In the genomic region with DNA sequence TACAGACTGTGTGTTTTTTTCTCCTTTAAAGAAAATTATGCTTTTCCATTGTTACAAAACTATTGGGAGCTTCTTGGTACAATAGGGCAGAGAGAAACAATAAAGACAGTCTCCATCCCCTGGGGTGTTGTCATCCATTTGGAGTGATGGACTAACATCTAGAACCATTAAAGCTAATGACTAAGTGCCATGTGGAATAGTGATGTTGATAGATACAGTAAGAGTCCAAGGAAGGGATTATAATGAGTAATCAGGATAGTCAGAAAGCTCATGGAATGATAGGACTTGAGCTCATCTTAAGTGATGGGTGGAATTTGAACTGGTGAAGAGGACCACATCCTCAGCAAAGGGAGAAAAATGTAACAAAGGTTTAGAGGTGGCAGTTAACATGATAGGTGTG, we compare ENCODE assay signal across 23 cellular contexts. TPM values are rescaled to one million over a fixed set of nuclear protein-coding genes. Genes with fewer than 3 reads are reported as not detected.
DNase-seq lines count a peak whose midpoint lies in the region; ATAC-seq and TF ChIP-seq lines count a peak whose summit lies in the region.
"Had no signal": no experiment of that assay in that cellular context is flagged by ENCODE, and none has a peak within 500 bp of the region (broad histone marks: within the 10 kb centered on the region; RNA-seq: fewer than 3 reads in every experiment).

No MANE protein-coding gene starts in this region.

- CTCF ChIA-PET in IMR-90 (lab: Yijun Ruan, JAX) = interaction anchor here (0.8 kb wide), 1 partner anchor 9 kb away, joined by 3 read pairs; no protein-coding TSS in a partner anchor

- intact Hi-C loops in IMR-90 (cut with micrococcal nuclease) = no loop called here

- H3K4me1 ChIP-seq in IMR-90 (ENCODE audit: control insufficient read depth, insufficient read depth, low read length) = no peaks in the 10 kb centered on the region; the same call in 1 of the 2 replicates
- H3K4me1 ChIP-seq: A549, Peyer's patch, SJSA1 had no signal

- ATAC-seq in IMR-90 (ENCODE audit: low read depth) (no peak), HG03135 (IDR thresholded peaks at IDR 0.05; ENCODE audit: unreplicated experiment) (no peak)
- ATAC-seq: A549, GM23338 had no signal

- H2AFZ ChIP-seq in IMR-90 (replicated peaks; ENCODE audit: low read length, poor library complexity) = no peak overlapping the region
- H2AFZ ChIP-seq: GM23338 had no signal

- H2BK120ac ChIP-seq in IMR-90 (ENCODE audit: low read depth, low read length) = no peak overlapping the region

- no peaks in the 10 kb centered on the region; the same call in 1 of the 2 replicates for H3K27me3 ChIP-seq in IMR-90 (ENCODE audit: control insufficient read depth, insufficient read depth, low read length)
- H3K27me3 ChIP-seq: BE2C, Peyer's patch, SJSA1 had no signal

- no peaks in the 10 kb centered on the region for H4K20me1 ChIP-seq in IMR-90 (ENCODE audit: insufficient read depth, low read length)

- TF ChIP-seq RAD21 in IMR-90 (IDR thresholded peaks at IDR 0.05; ENCODE audit: low read length) = no peak

- H3K18ac ChIP-seq in IMR-90 (ENCODE audit: low read depth, low read length) = no peak overlapping the region

- H3K79me1 ChIP-seq in IMR-90 (ENCODE audit: low read depth in 1 of 2, low read length in 2 of 2) = no peaks in the 10 kb centered on the region

- no peak overlapping the region for H4K8ac ChIP-seq in IMR-90 (ENCODE audit: low read depth in 2 of 2, low read length in 2 of 2)

- H3K4ac ChIP-seq in IMR-90 (ENCODE audit: low read depth, low read length) = no peak overlapping the region

- H3K4me3 ChIP-seq in IMR-90 (ENCODE audit: insufficient read depth, low read depth, low read length) (no peak overlapping the region), foreskin fibroblast (ENCODE audit: low read depth in 1 of 2, low read length in 2 of 2) (no peak overlapping the region)
- H3K4me3 ChIP-seq: A549, GM23338, Peyer's patch, SJSA1 had no signal

- no peaks in the 10 kb centered on the region for H3K9me3 ChIP-seq in IMR-90 (ENCODE audit: control insufficient read depth, insufficient read depth, low read length)
- H3K9me3 ChIP-seq: A549, BE2C, Peyer's patch, SJSA1 had no signal

- in situ Hi-C loops in IMR-90 (cut with MboI; ENCODE audit: low sequenced_read_pairs) = no loop called here

- no peak overlapping the region for H4K5ac ChIP-seq in IMR-90 (ENCODE audit: low read depth, low read length)

- BruUV-seq in IMR-90 (replicated peaks; lab: Mats Ljungman, UMichigan) = no TSS peak

- H3K14ac ChIP-seq in IMR-90 (replicated peaks; ENCODE audit: low read depth, low read length) = no peak overlapping the region

- no peak overlapping the region for H2BK5ac ChIP-seq in IMR-90 (ENCODE audit: low read depth, low read length, poor library complexity, severe bottlenecking)

- no peak overlapping the region for H3K23ac ChIP-seq in IMR-90 (ENCODE audit: low read depth, low read length)

- no peak overlapping the region for H2BK20ac ChIP-seq in IMR-90 (ENCODE audit: low read depth, low read length)

- no peak overlapping the region for H3K9ac ChIP-seq in IMR-90 (ENCODE audit: low read depth, low read length)
- H3K9ac ChIP-seq: KMS-11 had no signal

- no peak overlapping the region for H4K91ac ChIP-seq in IMR-90 (ENCODE audit: insufficient read depth, low read depth, low read length)

- peak; percentile 51 for DNase-seq in EH (ENCODE audit: low read depth)
- DNase-seq in IMR-90 = peak; percentile 8
- peak; percentile 9 for DNase-seq in NCI-H69 (lab: John Stamatoyannopoulos, UW)
- peak; percentile 28 to 50 for DNase-seq in foreskin fibroblast
- no peak for DNase-seq in Ammon's horn (ENCODE audit: low spot score)
- DNase-seq in A172 (ENCODE audit: low spot score) = no peak
- no peak for DNase-seq in KG1 (lab: John Stamatoyannopoulos, UW)
- DNase-seq: BE2C; CD4-positive, CD25-positive, alpha-beta regulatory T cell; DMS79; HCEC 1CT; NCI-H1105; NCI-H1694; NCI-H2081 treated with DMSO at 0.1 percent for 48 hours; NCI-H2171 treated with DMSO at 0.1 percent for 48 hours; NCI-H446 treated with DMSO at 0.1 percent for 48 hours; NCI-H526 treated with DMSO at 0.1 percent for 48 hours; Peyer's patch had no signal

- no peak for TF ChIP-seq POLR2A in IMR-90 (IDR thresholded peaks at IDR 0.05; ENCODE audit: low read depth, low read length)

- no peak overlapping the region for H2BK15ac ChIP-seq in IMR-90 (ENCODE audit: low read depth, low read length)

- H3K56ac ChIP-seq in IMR-90 (ENCODE audit: extremely low read depth, insufficient read depth, low read length) = no peak overlapping the region

- no peaks in the 10 kb centered on the region for H3K9me1 ChIP-seq in IMR-90 (ENCODE audit: insufficient read depth, low read length)

- no peak overlapping the region for H2AK9ac ChIP-seq in IMR-90 (replicated peaks; ENCODE audit: low read depth, low read length, poor library complexity)

- H3K27ac ChIP-seq in IMR-90 (ENCODE audit: insufficient read depth, low read length) = no peak overlapping the region
- H3K27ac ChIP-seq: A549, KMS-11, Peyer's patch, SJSA1 had no signal

- POLR2A ChIA-PET in IMR-90 (lab: Charles Lee; ENCODE audit: unreplicated experiment) = no interaction called here

- dilution Hi-C loops in IMR-90 (cut with HindIII; ENCODE audit: low sequenced_read_pairs, unreplicated experiment) = no loop called here

- no peaks in the 10 kb centered on the region for H3K36me3 ChIP-seq in IMR-90 (ENCODE audit: control insufficient read depth, insufficient read depth, low read length)
- H3K36me3 ChIP-seq: BE2C, Peyer's patch, SJSA1 had no signal

- H2AK5ac ChIP-seq in IMR-90 (ENCODE audit: low read depth, low read length) = no peak overlapping the region

- H3K4me2 ChIP-seq in IMR-90 (ENCODE audit: low read depth, low read length) = no peak overlapping the region
- H3K4me2 ChIP-seq: A549, GM23338, KMS-11 had no signal

- TF ChIP-seq CTCF in IMR-90 (conservative IDR thresholded peaks at IDR 0.05; ENCODE audit: low read depth, low read length) (no peak), foreskin fibroblast (IDR thresholded peaks at IDR 0.05; ENCODE audit: low read depth, low read length) (no peak)

TF ChIP-seq in IMR-90, 13 proteins besides CTCF, POLR2A, EP300 and RAD21:
- TF ChIP-seq SMC3 (IDR thresholded peaks at IDR 0.05; ENCODE audit: low read depth, low read length) (no peak), RFX5 (IDR thresholded peaks at IDR 0.05; ENCODE audit: low read depth, low read length) (no peak), MXI1 (IDR thresholded peaks at IDR 0.05; ENCODE audit: borderline replicate concordance, low read depth, low read length) (no peak), CHD1 (IDR thresholded peaks at IDR 0.05; ENCODE audit: low read depth, low read length) (no peak), FOS (IDR thresholded peaks at IDR 0.05; ENCODE audit: low read depth, low read length) (no peak), NFE2L2 (IDR thresholded peaks at IDR 0.05; ENCODE audit: low read depth, low read length) (no peak), MAFK (IDR thresholded peaks at IDR 0.05; ENCODE audit: low read depth, low read length) (no peak)

RNA-seq across cellular contexts. Expression of a gene that starts 24.1 kb away (rescaled TPM):
- 3.0 and 4.2 TPM in 2 replicates for total RNA-seq in IMR-90 (2012; rRNA removed)
- 3.0 and 4.8 TPM in 2 replicates for polyA plus RNA-seq in IMR-90 (2012; rRNA removed)
- polyA plus RNA-seq in IMR-90 (2012; cell fraction: cytosol; rRNA removed) = 3.6 and 4.1 TPM in 2 replicates
- 5.4 and 11.0 TPM in 2 replicates for polyA plus RNA-seq in IMR-90 (2012; cell fraction: nucleus; rRNA removed; ENCODE audit: low replicate concordance)
- total RNA-seq in A172 (2014; rRNA removed; shearing (Covaris generic)) = 0.21 and 0.62 TPM in 2 replicates

Comparison
In these comparisons a context has a peak if more than half of its experiments do, and no peak if none do; other contexts are left out.
1. DNase-seq: peak in EH (single experiment), IMR-90 (single experiment), NCI-H69 (single experiment) and foreskin fibroblast (2 of 2); none in Ammon's horn (single experiment), A172 (single experiment) and KG1 (single experiment).